Comparison of ENCODE assay signal across 27 cellular contexts in the genomic region with DNA sequence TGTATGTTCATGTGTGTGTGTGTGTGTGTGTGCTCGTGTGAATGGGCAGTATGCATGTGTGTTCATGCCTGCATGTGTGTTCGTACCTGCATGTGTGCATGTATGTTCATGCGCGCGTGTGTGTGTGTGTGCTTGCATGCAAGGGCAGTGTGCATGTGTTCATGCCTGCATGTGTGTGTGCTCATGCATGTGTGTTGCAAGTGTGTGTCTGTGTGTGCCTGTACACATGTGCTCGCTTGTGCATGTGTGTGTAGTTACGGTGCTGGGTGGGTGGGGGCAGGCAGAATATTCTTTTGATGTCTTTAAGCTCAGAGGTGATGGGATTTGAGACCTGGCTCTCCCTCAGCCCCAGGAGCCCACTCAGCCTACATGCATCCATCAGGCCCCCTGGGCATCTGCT.
"Had no signal": no experiment of that assay in that cellular context is flagged by ENCODE, and none has a peak within 500 bp of the region (broad histone marks: within the 10 kb centered on the region; RNA-seq: fewer than 3 reads in every experiment).

No MANE protein-coding gene starts in this region.

- FAIRE-seq: astrocyte, K562, TTC549 had no signal

- H3K27me3 ChIP-seq: cardiac muscle cell, Peyer's patch had no signal

- H3K27ac Mint-ChIP-seq: activated CD4-positive, alpha-beta T cell treated with anti-CD3 and anti-CD28 coated beads, Interleukin-2, amount 10 ng/mL, durations not matched to agents 7 days and 5 days; activated CD8-positive, alpha-beta memory T cell treated with anti-CD3 and anti-CD28 coated beads, Interleukin-2, amount 10 ng/mL, durations not matched to agents 7 days and 5 days; activated naive CD4-positive, alpha-beta T cell treated with anti-CD3 and anti-CD28 coated beads, Interleukin-2, amount 50 U/mL, for 24 hours; activated naive CD8-positive, alpha-beta T cell treated with anti-CD3 and anti-CD28 coated beads, Interleukin-2, amount 50 U/mL, for 24 hours; activated T-cell treated with anti-CD3 and anti-CD28 coated beads, Interleukin-2, amount 50 U/mL, for 24 hours; activated T-helper 1 cell treated with anti-CD3 and anti-CD28 coated beads, Interleukin-12 subunit alpha, Interleukin-12 subunit beta, Interleukin-2, Interleukin-4 antibody, amounts not matched to agents 30 ng/mL and 10 ng/mL and 1 ng/mL, durations not matched to agents 14 hours and 24 hours and 36 hours; T-helper 1 cell treated with Interleukin-12 subunit alpha and Interleukin-12 subunit beta and Interleukin-4 antibody, amounts not matched to agents 30 μg/mL and 1 μg/mL, for 36 hours had no signal

- H3K4me1 Mint-ChIP-seq: activated CD4-positive, alpha-beta T cell treated with anti-CD3 and anti-CD28 coated beads, Interleukin-2, amount 10 ng/mL, durations not matched to agents 7 days and 5 days; activated CD8-positive, alpha-beta memory T cell treated with anti-CD3 and anti-CD28 coated beads, Interleukin-2, amount 10 ng/mL, durations not matched to agents 7 days and 5 days; activated naive CD4-positive, alpha-beta T cell treated with anti-CD3 and anti-CD28 coated beads, Interleukin-2, amount 50 U/mL, for 24 hours; activated naive CD8-positive, alpha-beta T cell treated with anti-CD3 and anti-CD28 coated beads, Interleukin-2, amount 50 U/mL, for 24 hours had no signal

- H3K27ac ChIP-seq: cardiac muscle cell, Peyer's patch had no signal

- H3K4me1 ChIP-seq: Peyer's patch had no signal

- H3K27me3 Mint-ChIP-seq: activated CD4-positive, alpha-beta T cell treated with anti-CD3 and anti-CD28 coated beads, Interleukin-2, amount 10 ng/mL, durations not matched to agents 7 days and 5 days; activated CD8-positive, alpha-beta memory T cell treated with anti-CD3 and anti-CD28 coated beads, Interleukin-2, amount 10 ng/mL, durations not matched to agents 7 days and 5 days; activated naive CD4-positive, alpha-beta T cell treated with anti-CD3 and anti-CD28 coated beads, Interleukin-2, amount 50 U/mL, for 24 hours had no signal

- H3K9me3 Mint-ChIP-seq: activated CD4-positive, alpha-beta T cell treated with anti-CD3 and anti-CD28 coated beads, Interleukin-2, amount 10 ng/mL, durations not matched to agents 7 days and 5 days; activated naive CD4-positive, alpha-beta T cell treated with anti-CD3 and anti-CD28 coated beads, Interleukin-2, amount 50 U/mL, for 24 hours; T-helper 1 cell treated with Interleukin-12 subunit alpha and Interleukin-12 subunit beta and Interleukin-4 antibody, amounts not matched to agents 30 μg/mL and 1 μg/mL, for 36 hours had no signal

- DNase-seq: activated CD4-positive, alpha-beta T cell treated with anti-CD3 and anti-CD28 coated beads, Interleukin-2, amount 10 ng/mL, durations not matched to agents 7 days and 5 days; activated CD4-positive, CD25-positive, alpha-beta regulatory T cell; activated CD8-positive, alpha-beta memory T cell treated with anti-CD3 and anti-CD28 coated beads, Interleukin-2, amount 10 ng/mL, durations not matched to agents 7 days and 5 days; activated effector memory CD4-positive, alpha-beta T cell treated with Interleukin-2 at 50 U/mL for 16 hours; activated naive CD4-positive, alpha-beta T cell; activated naive CD8-positive, alpha-beta T cell treated with anti-CD3 and anti-CD28 coated beads, Interleukin-2, amount 50 U/mL, for 24 hours; activated T-cell treated with anti-CD3 and anti-CD28 coated beads, Interleukin-2, amount 50 U/mL, for 24 hours; amniotic stem cell; Karpas-422; MM.1S; NCI-H1105; NCI-H1436; NCI-H1694 treated with DMSO at 0.1 percent for 48 hours; NCI-H2029 treated with DMSO at 0.1 percent for 48 hours; NCI-H446; NCI-H524; Peyer's patch; SHP77 treated with DMSO at 0.1 percent for 48 hours; T-helper 9 cell had no signal

- H3K4me3 ChIP-seq: cardiac muscle cell, K562, Peyer's patch had no signal

- H3K36me3 Mint-ChIP-seq: activated CD8-positive, alpha-beta memory T cell treated with anti-CD3 and anti-CD28 coated beads, Interleukin-2, amount 10 ng/mL, durations not matched to agents 7 days and 5 days; activated naive CD4-positive, alpha-beta T cell treated with anti-CD3 and anti-CD28 coated beads, Interleukin-2, amount 50 U/mL, for 24 hours; brain had no signal

- H3K9me3 ChIP-seq: Peyer's patch had no signal

- H3K4me3 Mint-ChIP-seq: activated CD4-positive, alpha-beta T cell treated with anti-CD3 and anti-CD28 coated beads, Interleukin-2, amount 10 ng/mL, durations not matched to agents 7 days and 5 days; activated CD8-positive, alpha-beta memory T cell treated with anti-CD3 and anti-CD28 coated beads, Interleukin-2, amount 10 ng/mL, durations not matched to agents 7 days and 5 days; activated naive CD4-positive, alpha-beta T cell treated with anti-CD3 and anti-CD28 coated beads, Interleukin-2, amount 50 U/mL, for 24 hours; activated naive CD8-positive, alpha-beta T cell treated with anti-CD3 and anti-CD28 coated beads, Interleukin-2, amount 50 U/mL, for 24 hours; activated T-cell treated with anti-CD3 and anti-CD28 coated beads, Interleukin-2, amount 50 U/mL, for 24 hours; activated T-helper 1 cell treated with anti-CD3 and anti-CD28 coated beads, Interleukin-12 subunit alpha, Interleukin-12 subunit beta, Interleukin-2, Interleukin-4 antibody, amounts not matched to agents 30 ng/mL and 10 ng/mL and 1 ng/mL, durations not matched to agents 14 hours and 24 hours and 36 hours; T-helper 1 cell treated with Interleukin-12 subunit alpha and Interleukin-12 subunit beta and Interleukin-4 antibody, amounts not matched to agents 30 μg/mL and 1 μg/mL, for 36 hours had no signal

- H3K36me3 ChIP-seq: cardiac muscle cell, Peyer's patch had no signal
